8 cellular contexts compared by ENCODE assay signal in genomic region chr10:14971867-14972448, GRCh38. TPM values are rescaled to one million over a fixed set of nuclear protein-coding genes. Genes with fewer than 3 reads are reported as not detected.
A peak's percentile ranks its signal among the peaks of the same experiment; 100 is the strongest.
DNase-seq lines count a peak whose midpoint lies in the region; ATAC-seq, FAIRE-seq and TF ChIP-seq lines count a peak whose summit lies in the region.

No MANE protein-coding gene starts in this region.

- H3K9ac ChIP-seq in MM.1S (ENCODE audit: low read length): no peak overlapping the region

- ATAC-seq in GM18511 (IDR thresholded peaks at IDR 0.05; ENCODE audit: unreplicated experiment): no peak

- H3K4me2 ChIP-seq in DOHH2 (ENCODE audit: low read length) (no peak overlapping the region), MM.1S (ENCODE audit: low read depth, low read length) (no peak overlapping the region)

- intact Hi-C loops in left ventricle myocardium inferior (cut with micrococcal nuclease): loop anchor here (10.0 kb wide), 1 partner anchor 123 kb away; the partner anchor contains the start of gene RPP38

- H2AFZ ChIP-seq in MM.1S (ENCODE audit: low read length): 0 out of 2 replicates have a peak overlapping the region, but pooled peaks have one; percentile 19

- no peaks in the 10 kb centered on the region for H3K36me3 ChIP-seq in DOHH2 (ENCODE audit: control insufficient read depth, low read length)
- H3K36me3 ChIP-seq in MM.1S (replicated peaks; ENCODE audit: insufficient read depth, low read length): no peaks in the 10 kb centered on the region
- H3K36me3 ChIP-seq in left ventricle myocardium inferior: no peaks in the 10 kb centered on the region
- no peaks in the 10 kb centered on the region for H3K36me3 ChIP-seq in suprapubic skin

- DNase-seq in MM.1S: peak; percentile 46
- peak; percentile 59 to 70 for DNase-seq in activated T-cell treated with anti-CD3 and anti-CD28 coated beads, Interleukin-2, amount 50 U/mL, for 48 hours
- DNase-seq in left ventricle myocardium inferior: no peak
- peak; percentile 9 for DNase-seq in stimulated activated CD8-positive, alpha-beta memory T cell treated with anti-CD3 and anti-CD28 coated beads, Interleukin-12 subunit alpha, Interleukin-12 subunit beta, amount 100 ng/mL, for 1 hour (ENCODE audit: low read depth)
- no peak for DNase-seq in H54 (ENCODE audit: insufficient read length, low spot score)
- no peak for DNase-seq in suprapubic skin (ENCODE audit: low spot score in 2 of 2)

- H4K20me1 ChIP-seq in DOHH2 (ENCODE audit: control insufficient read depth, insufficient read depth, low read depth, low read length) (no peaks in the 10 kb centered on the region), MM.1S (ENCODE audit: insufficient read depth, low read length) (no peaks in the 10 kb centered on the region)

- TF ChIP-seq CTCF in DOHH2 (IDR thresholded peaks at IDR 0.05; ENCODE audit: low read depth, low read length, poor library complexity, severe bottlenecking): peak; percentile 81
- TF ChIP-seq CTCF in MM.1S (IDR thresholded peaks at IDR 0.05; ENCODE audit: low read length): peak; percentile 65
- TF ChIP-seq CTCF in left ventricle myocardium inferior (IDR thresholded peaks at IDR 0.05; ENCODE audit: borderline replicate concordance): peak; percentile 67
- peak in 1 of 2 donors; percentile 39 for TF ChIP-seq CTCF in suprapubic skin (IDR thresholded peaks at IDR 0.05)

- no peak overlapping the region for H3K4me3 ChIP-seq in DOHH2 (ENCODE audit: low read length)
- no peak overlapping the region for H3K4me3 ChIP-seq in MM.1S (ENCODE audit: low read length)
- H3K4me3 ChIP-seq in left ventricle myocardium inferior: no peak overlapping the region
- H3K4me3 ChIP-seq in suprapubic skin: no peak overlapping the region

- H3K27me3 ChIP-seq in DOHH2 (ENCODE audit: control insufficient read depth, low read length): no peaks in the 10 kb centered on the region
- no peaks in the 10 kb centered on the region for H3K27me3 ChIP-seq in MM.1S (replicated peaks; ENCODE audit: insufficient read depth, low read length)
- peaks cover 23% of the 10 kb centered on the region for H3K27me3 ChIP-seq in left ventricle myocardium inferior (ENCODE audit: low read depth)
- H3K27me3 ChIP-seq in suprapubic skin: peaks cover 5% of the 10 kb centered on the region

- H3K79me2 ChIP-seq in DOHH2 (ENCODE audit: control insufficient read depth, low read length) (no peaks in the 10 kb centered on the region), MM.1S (ENCODE audit: low read length) (no peaks in the 10 kb centered on the region)

- H3K4me1 ChIP-seq in DOHH2 (ENCODE audit: control insufficient read depth, low read length): no peaks in the 10 kb centered on the region
- H3K4me1 ChIP-seq in MM.1S (ENCODE audit: low read length): no peaks in the 10 kb centered on the region
- H3K4me1 ChIP-seq in left ventricle myocardium inferior: no peaks in the 10 kb centered on the region
- no peaks in the 10 kb centered on the region for H3K4me1 ChIP-seq in suprapubic skin

- no peak overlapping the region for H3K27ac ChIP-seq in DOHH2 (ENCODE audit: low read depth, low read length)
- no peak overlapping the region for H3K27ac ChIP-seq in MM.1S (ENCODE audit: low read length)
- H3K27ac ChIP-seq in left ventricle myocardium inferior (replicated peaks): no peak overlapping the region
- H3K27ac ChIP-seq in suprapubic skin: no peak overlapping the region

- TF ChIP-seq POLR2A in H54 (IDR thresholded peaks at IDR 0.05; ENCODE audit: low read depth, low read length) (no peak), suprapubic skin (IDR thresholded peaks at IDR 0.05) (no peak)

- H3K9me2 ChIP-seq in DOHH2 (replicated peaks; ENCODE audit: control insufficient read depth, low read length): no peaks in the 10 kb centered on the region
- no peaks in the 10 kb centered on the region for H3K9me2 ChIP-seq in MM.1S (replicated peaks; ENCODE audit: insufficient read depth, low read length)

- FAIRE-seq in H54 (lab: Jason Lieb, UNC): no peak

- H3K9me3 ChIP-seq in DOHH2 (ENCODE audit: control insufficient read depth, insufficient read depth, low read length) (no peaks in the 10 kb centered on the region), MM.1S (replicated peaks; ENCODE audit: insufficient read depth, low read length) (no peaks in the 10 kb centered on the region), left ventricle myocardium inferior (replicated peaks) (no peaks in the 10 kb centered on the region), suprapubic skin (no peaks in the 10 kb centered on the region)

- TF ChIP-seq EP300 in suprapubic skin (IDR thresholded peaks at IDR 0.05): no peak

- 62% methylated on average over 4 of the region's 4 CpGs for WGBS in suprapubic skin

- no peaks in the 10 kb centered on the region for H3F3A ChIP-seq in DOHH2 (ENCODE audit: control insufficient read depth, insufficient read depth)
- H3F3A ChIP-seq in MM.1S (ENCODE audit: insufficient read depth, low read length): no peaks in the 10 kb centered on the region

RNA-seq across cellular contexts. Expression of gene MEIG1, which starts 12.8 kb away (rescaled TPM):
- total RNA-seq in left ventricle myocardium inferior: not detected
- total RNA-seq in suprapubic skin: not detected

RNA-seq across cellular contexts. Expression of gene DCLRE1C, which starts 18.1 kb away (rescaled TPM):
- total RNA-seq in left ventricle myocardium inferior (3.0 TPM), suprapubic skin (10 to 100 TPM in 3 of 4 donors, 1 to 10 TPM in 1; 7.1 to 17.5 (median 13.0) TPM)

Comparison
In these comparisons a context has a peak if more than half of its experiments do, and no peak if none do; other contexts are left out.
1. DNase-seq: peak in MM.1S (single experiment), activated T-cell treated with anti-CD3 and anti-CD28 coated beads, Interleukin-2, amount 50 U/mL, for 48 hours (2 of 2) and stimulated activated CD8-positive, alpha-beta memory T cell treated with anti-CD3 and anti-CD28 coated beads, Interleukin-12 subunit alpha, Interleukin-12 subunit beta, amount 100 ng/mL, for 1 hour (single experiment); none in left ventricle myocardium inferior (single experiment), H54 (single experiment) and suprapubic skin (0 of 2).